Comparison of ENCODE assay signal across 8 cellular contexts in genomic region chr17:42180922-42181850, GRCh38. TPM values are rescaled to one million over a fixed set of nuclear protein-coding genes. Genes with fewer than 3 reads are reported as not detected.
DNase-seq lines count a peak whose midpoint lies in the region; ATAC-seq and TF ChIP-seq lines count a peak whose summit lies in the region.

Gene KCNH4 (minus strand): TSS chr17:42181142. CDS start chr17:42180945, 197 bp downstream.

- peaks cover 0 to 7% of the 10 kb centered on the region in 2 donors for H3K27me3 ChIP-seq in right lobe of liver

- H3K9me3 ChIP-seq in right lobe of liver = no peaks in the 10 kb centered on the region

- TF ChIP-seq POLR2A in right lobe of liver (IDR thresholded peaks at IDR 0.05) = no peak

- H3K27ac ChIP-seq in right lobe of liver = no peak within 1 kb of the TSS

- H3K36me3 ChIP-seq in right lobe of liver = no peaks in the 10 kb centered on the region

- H3K4me3 ChIP-seq in right lobe of liver = peak within 1 kb of the TSS in 2 of 3 donors; percentile 5 to 38

- 9% methylated on average over 13 of the region's 60 CpGs for WGBS in right lobe of liver (ENCODE audit: insufficient coverage, low coverage, low lambda C conversion rate, missing lambda C conversion rate)

- TF ChIP-seq CTCF in right lobe of liver (IDR thresholded peaks at IDR 0.05) = peak; percentile 46 to 57 (median 50)

- DNase-seq in DMS79 treated with DMSO at 0.1 percent for 48 hours (lab: John Stamatoyannopoulos, UW) (peak; percentile 46), NCI-H2227 (lab: John Stamatoyannopoulos, UW; ENCODE audit: unreplicated experiment) (peak; percentile 96), dermis blood vessel endothelial cell (peak; percentile 88), right lobe of liver (peak; percentile 77 to 86 (median 81))
- DNase-seq in activated CD4-positive, alpha-beta T cell treated with anti-CD3 and anti-CD28 coated beads, Interleukin-2, amount 50 U/mL, for 1 hour = peak; percentile 86
- DNase-seq in stimulated activated CD4-positive, alpha-beta T cell treated with anti-CD3 and anti-CD28 coated beads, Interleukin-4, amount 100 ng/mL, for 1 hour = peak; percentile 89

- peaks cover 0 to 16% (median 0%) of the 10 kb centered on the region in 4 donors for H3K4me1 ChIP-seq in right lobe of liver

- intact Hi-C loops in right lobe of liver (cut with DNase I) = no loop called here

- ATAC-seq in HG02885 (IDR thresholded peaks at IDR 0.05; ENCODE audit: poor library complexity, unreplicated experiment) (peak; percentile 38), right lobe of liver (peak; percentile 65 to 79 (median 72)), GM19328 (IDR thresholded peaks at IDR 0.05; ENCODE audit: unreplicated experiment) (no peak)

RNA-seq across cellular contexts. Expression of gene KCNH4, which starts in this region (rescaled TPM):
- total RNA-seq in dermis blood vessel endothelial cell (under 0.01 and 0.05 TPM in 2 replicates), right lobe of liver (under 1 TPM in 1 of 6 experiments, not detected in 5; 0.11 TPM)

Comparison
In these comparisons a context has a peak if more than half of its experiments do, and no peak if none do; other contexts are left out.
1. Peak in DNase-seq in dermis blood vessel endothelial cell; RNA of the gene not detected or under 1 TPM.
2. Peak in DNase-seq, ATAC-seq and H3K4me3 ChIP-seq in right lobe of liver; RNA of the gene not detected or under 1 TPM.
3. DNase-seq: peak in every context shown above with its lines; median percentile 96 in NCI-H2227; 89 in stimulated activated CD4-positive, alpha-beta T cell treated with anti-CD3 and anti-CD28 coated beads, Interleukin-4, amount 100 ng/mL, for 1 hour; 88 in dermis blood vessel endothelial cell; 86 in activated CD4-positive, alpha-beta T cell treated with anti-CD3 and anti-CD28 coated beads, Interleukin-2, amount 50 U/mL, for 1 hour; 81 in right lobe of liver; 46 in DMS79 treated with DMSO at 0.1 percent for 48 hours.